In the genomic region with DNA sequence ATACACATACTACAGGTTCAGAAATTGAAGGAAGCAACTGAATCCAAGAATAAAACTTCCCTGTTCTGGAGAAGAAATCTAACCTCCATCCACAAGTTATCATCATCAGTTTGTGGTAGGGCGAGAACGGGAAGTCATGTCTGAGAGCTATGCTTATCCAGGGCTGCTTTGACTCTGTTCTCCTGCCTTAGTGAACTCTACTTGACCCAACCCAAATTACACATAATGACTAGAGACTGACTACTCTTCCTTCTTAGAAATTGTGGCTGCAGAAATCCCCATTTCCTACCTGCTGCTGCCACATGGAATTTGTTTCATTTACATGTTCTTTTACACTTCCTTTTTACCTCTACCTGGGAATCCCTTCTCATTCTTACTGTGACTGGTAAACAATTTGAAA, we compare ENCODE assay signal across 2 cellular contexts.
TF ChIP-seq lines count a peak whose summit lies in the region.

No MANE protein-coding gene starts in this region.

TF ChIP-seq in GM23338, 12 proteins besides CTCF, POLR2A, EP300 and RAD21:
- TF ChIP-seq, protein P1, sequence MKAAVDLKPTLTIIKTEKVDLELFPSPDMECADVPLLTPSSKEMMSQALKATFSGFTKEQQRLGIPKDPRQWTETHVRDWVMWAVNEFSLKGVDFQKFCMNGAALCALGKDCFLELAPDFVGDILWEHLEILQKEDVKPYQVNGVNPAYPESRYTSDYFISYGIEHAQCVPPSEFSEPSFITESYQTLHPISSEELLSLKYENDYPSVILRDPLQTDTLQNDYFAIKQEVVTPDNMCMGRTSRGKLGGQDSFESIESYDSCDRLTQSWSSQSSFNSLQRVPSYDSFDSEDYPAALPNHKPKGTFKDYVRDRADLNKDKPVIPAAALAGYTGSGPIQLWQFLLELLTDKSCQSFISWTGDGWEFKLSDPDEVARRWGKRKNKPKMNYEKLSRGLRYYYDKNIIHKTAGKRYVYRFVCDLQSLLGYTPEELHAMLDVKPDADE (IDR thresholded peaks at IDR 0.05), result no peak

TF ChIP-seq in GM12878, 131 proteins besides CTCF, POLR2A, EP300 and RAD21:
- TF ChIP-seq, protein P2, sequence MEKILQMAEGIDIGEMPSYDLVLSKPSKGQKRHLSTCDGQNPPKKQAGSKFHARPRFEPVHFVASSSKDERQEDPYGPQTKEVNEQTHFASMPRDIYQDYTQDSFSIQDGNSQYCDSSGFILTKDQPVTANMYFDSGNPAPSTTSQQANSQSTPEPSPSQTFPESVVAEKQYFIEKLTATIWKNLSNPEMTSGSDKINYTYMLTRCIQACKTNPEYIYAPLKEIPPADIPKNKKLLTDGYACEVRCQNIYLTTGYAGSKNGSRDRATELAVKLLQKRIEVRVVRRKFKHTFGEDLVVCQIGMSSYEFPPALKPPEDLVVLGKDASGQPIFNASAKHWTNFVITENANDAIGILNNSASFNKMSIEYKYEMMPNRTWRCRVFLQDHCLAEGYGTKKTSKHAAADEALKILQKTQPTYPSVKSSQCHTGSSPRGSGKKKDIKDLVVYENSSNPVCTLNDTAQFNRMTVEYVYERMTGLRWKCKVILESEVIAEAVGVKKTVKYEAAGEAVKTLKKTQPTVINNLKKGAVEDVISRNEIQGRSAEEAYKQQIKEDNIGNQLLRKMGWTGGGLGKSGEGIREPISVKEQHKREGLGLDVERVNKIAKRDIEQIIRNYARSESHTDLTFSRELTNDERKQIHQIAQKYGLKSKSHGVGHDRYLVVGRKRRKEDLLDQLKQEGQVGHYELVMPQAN (conservative IDR thresholded peaks at IDR 0.05), result no peak
- TF ChIP-seq ZNF217 (IDR thresholded peaks at IDR 0.05), result no peak
- no peak for TF ChIP-seq TCF7 (IDR thresholded peaks at IDR 0.05; ENCODE audit: borderline replicate concordance)
- TF ChIP-seq FOXM1 (IDR thresholded peaks at IDR 0.05; ENCODE audit: low read depth, low read length), result no peak
- TF ChIP-seq, protein P3, sequence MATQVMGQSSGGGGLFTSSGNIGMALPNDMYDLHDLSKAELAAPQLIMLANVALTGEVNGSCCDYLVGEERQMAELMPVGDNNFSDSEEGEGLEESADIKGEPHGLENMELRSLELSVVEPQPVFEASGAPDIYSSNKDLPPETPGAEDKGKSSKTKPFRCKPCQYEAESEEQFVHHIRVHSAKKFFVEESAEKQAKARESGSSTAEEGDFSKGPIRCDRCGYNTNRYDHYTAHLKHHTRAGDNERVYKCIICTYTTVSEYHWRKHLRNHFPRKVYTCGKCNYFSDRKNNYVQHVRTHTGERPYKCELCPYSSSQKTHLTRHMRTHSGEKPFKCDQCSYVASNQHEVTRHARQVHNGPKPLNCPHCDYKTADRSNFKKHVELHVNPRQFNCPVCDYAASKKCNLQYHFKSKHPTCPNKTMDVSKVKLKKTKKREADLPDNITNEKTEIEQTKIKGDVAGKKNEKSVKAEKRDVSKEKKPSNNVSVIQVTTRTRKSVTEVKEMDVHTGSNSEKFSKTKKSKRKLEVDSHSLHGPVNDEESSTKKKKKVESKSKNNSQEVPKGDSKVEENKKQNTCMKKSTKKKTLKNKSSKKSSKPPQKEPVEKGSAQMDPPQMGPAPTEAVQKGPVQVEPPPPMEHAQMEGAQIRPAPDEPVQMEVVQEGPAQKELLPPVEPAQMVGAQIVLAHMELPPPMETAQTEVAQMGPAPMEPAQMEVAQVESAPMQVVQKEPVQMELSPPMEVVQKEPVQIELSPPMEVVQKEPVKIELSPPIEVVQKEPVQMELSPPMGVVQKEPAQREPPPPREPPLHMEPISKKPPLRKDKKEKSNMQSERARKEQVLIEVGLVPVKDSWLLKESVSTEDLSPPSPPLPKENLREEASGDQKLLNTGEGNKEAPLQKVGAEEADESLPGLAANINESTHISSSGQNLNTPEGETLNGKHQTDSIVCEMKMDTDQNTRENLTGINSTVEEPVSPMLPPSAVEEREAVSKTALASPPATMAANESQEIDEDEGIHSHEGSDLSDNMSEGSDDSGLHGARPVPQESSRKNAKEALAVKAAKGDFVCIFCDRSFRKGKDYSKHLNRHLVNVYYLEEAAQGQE (IDR thresholded peaks at IDR 0.05; ENCODE audit: low read depth, low read length), result no peak
- TF ChIP-seq RUNX3 (IDR thresholded peaks at IDR 0.05; ENCODE audit: low read length), result no peak
- TF ChIP-seq NR2C1 (IDR thresholded peaks at IDR 0.05), result no peak
- TF ChIP-seq NFYA (IDR thresholded peaks at IDR 0.05; ENCODE audit: borderline replicate concordance, low read depth, low read length), result no peak
- no peak for TF ChIP-seq BACH1 (IDR thresholded peaks at IDR 0.05; ENCODE audit: borderline replicate concordance)
- TF ChIP-seq, protein P4, sequence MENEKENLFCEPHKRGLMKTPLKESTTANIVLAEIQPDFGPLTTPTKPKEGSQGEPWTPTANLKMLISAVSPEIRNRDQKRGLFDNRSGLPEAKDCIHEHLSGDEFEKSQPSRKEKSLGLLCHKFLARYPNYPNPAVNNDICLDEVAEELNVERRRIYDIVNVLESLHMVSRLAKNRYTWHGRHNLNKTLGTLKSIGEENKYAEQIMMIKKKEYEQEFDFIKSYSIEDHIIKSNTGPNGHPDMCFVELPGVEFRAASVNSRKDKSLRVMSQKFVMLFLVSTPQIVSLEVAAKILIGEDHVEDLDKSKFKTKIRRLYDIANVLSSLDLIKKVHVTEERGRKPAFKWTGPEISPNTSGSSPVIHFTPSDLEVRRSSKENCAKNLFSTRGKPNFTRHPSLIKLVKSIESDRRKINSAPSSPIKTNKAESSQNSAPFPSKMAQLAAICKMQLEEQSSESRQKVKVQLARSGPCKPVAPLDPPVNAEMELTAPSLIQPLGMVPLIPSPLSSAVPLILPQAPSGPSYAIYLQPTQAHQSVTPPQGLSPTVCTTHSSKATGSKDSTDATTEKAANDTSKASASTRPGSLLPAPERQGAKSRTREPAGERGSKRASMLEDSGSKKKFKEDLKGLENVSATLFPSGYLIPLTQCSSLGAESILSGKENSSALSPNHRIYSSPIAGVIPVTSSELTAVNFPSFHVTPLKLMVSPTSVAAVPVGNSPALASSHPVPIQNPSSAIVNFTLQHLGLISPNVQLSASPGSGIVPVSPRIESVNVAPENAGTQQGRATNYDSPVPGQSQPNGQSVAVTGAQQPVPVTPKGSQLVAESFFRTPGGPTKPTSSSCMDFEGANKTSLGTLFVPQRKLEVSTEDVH (IDR thresholded peaks at IDR 0.05; ENCODE audit: low read depth, partially characterized antibody), result no peak
- no peak for TF ChIP-seq CBFB (IDR thresholded peaks at IDR 0.05; ENCODE audit: low read depth)
- TF ChIP-seq, protein P5, sequence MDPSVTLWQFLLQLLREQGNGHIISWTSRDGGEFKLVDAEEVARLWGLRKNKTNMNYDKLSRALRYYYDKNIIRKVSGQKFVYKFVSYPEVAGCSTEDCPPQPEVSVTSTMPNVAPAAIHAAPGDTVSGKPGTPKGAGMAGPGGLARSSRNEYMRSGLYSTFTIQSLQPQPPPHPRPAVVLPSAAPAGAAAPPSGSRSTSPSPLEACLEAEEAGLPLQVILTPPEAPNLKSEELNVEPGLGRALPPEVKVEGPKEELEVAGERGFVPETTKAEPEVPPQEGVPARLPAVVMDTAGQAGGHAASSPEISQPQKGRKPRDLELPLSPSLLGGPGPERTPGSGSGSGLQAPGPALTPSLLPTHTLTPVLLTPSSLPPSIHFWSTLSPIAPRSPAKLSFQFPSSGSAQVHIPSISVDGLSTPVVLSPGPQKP (IDR thresholded peaks at IDR 0.05; ENCODE audit: low read depth, low read length), result no peak
- no peak for TF ChIP-seq MYB (IDR thresholded peaks at IDR 0.05; ENCODE audit: borderline replicate concordance, low read depth, low read length)
- TF ChIP-seq, protein P6, sequence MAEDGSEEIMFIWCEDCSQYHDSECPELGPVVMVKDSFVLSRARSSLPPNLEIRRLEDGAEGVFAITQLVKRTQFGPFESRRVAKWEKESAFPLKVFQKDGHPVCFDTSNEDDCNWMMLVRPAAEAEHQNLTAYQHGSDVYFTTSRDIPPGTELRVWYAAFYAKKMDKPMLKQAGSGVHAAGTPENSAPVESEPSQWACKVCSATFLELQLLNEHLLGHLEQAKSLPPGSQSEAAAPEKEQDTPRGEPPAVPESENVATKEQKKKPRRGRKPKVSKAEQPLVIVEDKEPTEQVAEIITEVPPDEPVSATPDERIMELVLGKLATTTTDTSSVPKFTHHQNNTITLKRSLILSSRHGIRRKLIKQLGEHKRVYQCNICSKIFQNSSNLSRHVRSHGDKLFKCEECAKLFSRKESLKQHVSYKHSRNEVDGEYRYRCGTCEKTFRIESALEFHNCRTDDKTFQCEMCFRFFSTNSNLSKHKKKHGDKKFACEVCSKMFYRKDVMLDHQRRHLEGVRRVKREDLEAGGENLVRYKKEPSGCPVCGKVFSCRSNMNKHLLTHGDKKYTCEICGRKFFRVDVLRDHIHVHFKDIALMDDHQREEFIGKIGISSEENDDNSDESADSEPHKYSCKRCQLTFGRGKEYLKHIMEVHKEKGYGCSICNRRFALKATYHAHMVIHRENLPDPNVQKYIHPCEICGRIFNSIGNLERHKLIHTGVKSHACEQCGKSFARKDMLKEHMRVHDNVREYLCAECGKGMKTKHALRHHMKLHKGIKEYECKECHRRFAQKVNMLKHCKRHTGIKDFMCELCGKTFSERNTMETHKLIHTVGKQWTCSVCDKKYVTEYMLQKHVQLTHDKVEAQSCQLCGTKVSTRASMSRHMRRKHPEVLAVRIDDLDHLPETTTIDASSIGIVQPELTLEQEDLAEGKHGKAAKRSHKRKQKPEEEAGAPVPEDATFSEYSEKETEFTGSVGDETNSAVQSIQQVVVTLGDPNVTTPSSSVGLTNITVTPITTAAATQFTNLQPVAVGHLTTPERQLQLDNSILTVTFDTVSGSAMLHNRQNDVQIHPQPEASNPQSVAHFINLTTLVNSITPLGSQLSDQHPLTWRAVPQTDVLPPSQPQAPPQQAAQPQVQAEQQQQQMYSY (CRISPR knock-in tag; IDR thresholded peaks at IDR 0.05), result no peak
- no peak for TF ChIP-seq SP1 (IDR thresholded peaks at IDR 0.05; ENCODE audit: low read depth, low read length)
- TF ChIP-seq FOS (IDR thresholded peaks at IDR 0.05; ENCODE audit: borderline replicate concordance, extremely low read depth, insufficient read length), result no peak
- TF ChIP-seq SMAD1 (IDR thresholded peaks at IDR 0.05; ENCODE audit: low read depth, partially characterized antibody), result no peak
- TF ChIP-seq, protein P7, sequence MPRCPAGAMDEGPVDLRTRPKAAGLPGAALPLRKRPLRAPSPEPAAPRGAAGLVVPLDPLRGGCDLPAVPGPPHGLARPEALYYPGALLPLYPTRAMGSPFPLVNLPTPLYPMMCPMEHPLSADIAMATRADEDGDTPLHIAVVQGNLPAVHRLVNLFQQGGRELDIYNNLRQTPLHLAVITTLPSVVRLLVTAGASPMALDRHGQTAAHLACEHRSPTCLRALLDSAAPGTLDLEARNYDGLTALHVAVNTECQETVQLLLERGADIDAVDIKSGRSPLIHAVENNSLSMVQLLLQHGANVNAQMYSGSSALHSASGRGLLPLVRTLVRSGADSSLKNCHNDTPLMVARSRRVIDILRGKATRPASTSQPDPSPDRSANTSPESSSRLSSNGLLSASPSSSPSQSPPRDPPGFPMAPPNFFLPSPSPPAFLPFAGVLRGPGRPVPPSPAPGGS (IDR thresholded peaks at IDR 0.05; ENCODE audit: borderline replicate concordance, insufficient read depth, low read depth, low read length, poor library complexity, severe bottlenecking), result no peak
